ENCODE assay signal across 8 cellular contexts in the genomic region with DNA sequence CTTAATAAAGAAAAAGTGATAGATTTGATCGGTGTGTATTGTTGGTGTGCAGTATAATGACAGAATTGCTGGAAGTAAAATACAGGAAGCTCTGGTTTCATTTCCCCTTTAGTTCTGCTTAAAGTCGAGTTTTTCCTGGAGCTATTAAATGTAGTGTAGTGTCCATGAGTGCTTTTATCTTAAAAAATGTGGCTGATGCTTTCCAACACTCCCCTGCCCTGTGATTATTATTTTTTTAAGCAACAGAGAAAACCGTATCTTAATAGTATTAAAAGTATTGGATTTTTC. TPM values are rescaled to one million over a fixed set of nuclear protein-coding genes. Genes with fewer than 3 reads are reported as not detected.
DNase-seq lines count a peak whose midpoint lies in the region; ATAC-seq and TF ChIP-seq lines count a peak whose summit lies in the region.

No MANE protein-coding gene starts in this region.

- H3K27ac Mint-ChIP-seq in activated T-cell treated with anti-CD3 and anti-CD28 coated beads, Interleukin-2, amount 50 U/mL, for 72 hours: peak overlapping the region; percentile 99
- peak overlapping the region; percentile 91 for H3K27ac Mint-ChIP-seq in glutamatergic neuron (ENCODE audit: unreplicated experiment)
- H3K27ac Mint-ChIP-seq in stimulated activated naive CD8-positive, alpha-beta T cell treated with anti-CD3 and anti-CD28 coated beads, Interleukin-15, amount 100 ng/mL, for 72 hours: peak overlapping the region; percentile 94 to 100

- no peaks in the 10 kb centered on the region; the same call in 1 of the 2 replicates for H3F3A ChIP-seq in SU-DHL-6 (ENCODE audit: insufficient read depth)

- peaks cover 31% of the 10 kb centered on the region for H3K4me1 Mint-ChIP-seq in activated T-cell treated with anti-CD3 and anti-CD28 coated beads, Interleukin-2, amount 50 U/mL, for 72 hours (ENCODE audit: low read depth)
- peaks cover 16% of the 10 kb centered on the region for H3K4me1 Mint-ChIP-seq in glutamatergic neuron (ENCODE audit: low read depth, unreplicated experiment)
- peaks cover 22% of the 10 kb centered on the region for H3K4me1 Mint-ChIP-seq in stimulated activated naive CD8-positive, alpha-beta T cell treated with anti-CD3 and anti-CD28 coated beads, Interleukin-15, amount 100 ng/mL, for 72 hours

- H3K79me2 ChIP-seq in SU-DHL-6 (ENCODE audit: insufficient read depth, low read length): no peaks in the 10 kb centered on the region

- no peaks in the 10 kb centered on the region for H3K9me3 ChIP-seq in SU-DHL-6 (ENCODE audit: insufficient read depth, low read length)

- peak overlapping the region; percentile 78 for H3K4me3 ChIP-seq in SU-DHL-6 (ENCODE audit: insufficient read depth, low read length, poor library complexity, severe bottlenecking)

- peak overlapping the region; percentile 94 for H3K4me3 Mint-ChIP-seq in activated T-cell treated with anti-CD3 and anti-CD28 coated beads, Interleukin-2, amount 50 U/mL, for 72 hours
- H3K4me3 Mint-ChIP-seq in glutamatergic neuron (ENCODE audit: unreplicated experiment): peak overlapping the region; percentile 87
- peak overlapping the region; percentile 93 to 99 for H3K4me3 Mint-ChIP-seq in stimulated activated naive CD8-positive, alpha-beta T cell treated with anti-CD3 and anti-CD28 coated beads, Interleukin-15, amount 100 ng/mL, for 72 hours

- peaks cover 6 to 13% of the 10 kb centered on the region in 2 donors for H3K36me3 Mint-ChIP-seq in activated T-cell treated with anti-CD3 and anti-CD28 coated beads, Interleukin-2, amount 50 U/mL, for 72 hours (ENCODE audit: insufficient read depth in 2 of 2)
- H3K36me3 Mint-ChIP-seq in glutamatergic neuron (ENCODE audit: unreplicated experiment): peaks cover 4% of the 10 kb centered on the region

- H2AFZ ChIP-seq in SU-DHL-6 (ENCODE audit: low read depth, low read length, severe bottlenecking): peak overlapping the region; percentile 94

- no peaks in the 10 kb centered on the region for H4K20me1 ChIP-seq in SU-DHL-6 (ENCODE audit: low read depth, low read length)

- H3K36me3 ChIP-seq in SU-DHL-6 (ENCODE audit: low read length): no peaks in the 10 kb centered on the region

- H3K9ac ChIP-seq in SU-DHL-6 (ENCODE audit: low read length): peak overlapping the region; percentile 51

- H3K9me3 Mint-ChIP-seq in activated T-cell treated with anti-CD3 and anti-CD28 coated beads, Interleukin-2, amount 50 U/mL, for 72 hours: no peaks in the 10 kb centered on the region
- peaks cover 7% of the 10 kb centered on the region for H3K9me3 Mint-ChIP-seq in glutamatergic neuron (ENCODE audit: unreplicated experiment)
- no peaks in the 10 kb centered on the region for H3K9me3 Mint-ChIP-seq in stimulated activated naive CD8-positive, alpha-beta T cell treated with anti-CD3 and anti-CD28 coated beads, Interleukin-15, amount 100 ng/mL, for 72 hours

- no peak for ATAC-seq in activated T-cell treated with anti-CD3 and anti-CD28 coated beads, Interleukin-2, amount 50 U/mL, for 72 hours (replicated peaks in 1 of 2)
- ATAC-seq in stimulated activated naive CD8-positive, alpha-beta T cell treated with anti-CD3 and anti-CD28 coated beads, Interleukin-15, amount 100 ng/mL, for 72 hours: no peak

- H3K27me3 Mint-ChIP-seq in activated T-cell treated with anti-CD3 and anti-CD28 coated beads, Interleukin-2, amount 50 U/mL, for 72 hours (ENCODE audit: low read depth): no peaks in the 10 kb centered on the region
- peaks cover 4% of the 10 kb centered on the region for H3K27me3 Mint-ChIP-seq in glutamatergic neuron (ENCODE audit: unreplicated experiment)
- no peaks in the 10 kb centered on the region for H3K27me3 Mint-ChIP-seq in stimulated activated naive CD8-positive, alpha-beta T cell treated with anti-CD3 and anti-CD28 coated beads, Interleukin-15, amount 100 ng/mL, for 72 hours

- peak overlapping the region; percentile 99 for H3K4me2 ChIP-seq in SU-DHL-6 (ENCODE audit: low read depth, low read length, poor library complexity, severe bottlenecking)

- H3K27me3 ChIP-seq in SU-DHL-6 (ENCODE audit: low read length): no peaks in the 10 kb centered on the region

- no peak for DNase-seq in activated T-cell treated with anti-CD3 and anti-CD28 coated beads, Interleukin-2, amount 50 U/mL, for 72 hours
- no peak for DNase-seq in activated T-cell treated with anti-CD3 and anti-CD28 coated beads for 4 hours
- DNase-seq in glutamatergic neuron: no peak
- no peak for DNase-seq in stimulated activated naive CD8-positive, alpha-beta T cell treated with anti-CD3 and anti-CD28 coated beads, Interleukin-15, amount 100 ng/mL, for 72 hours
- no peak for DNase-seq in EL
- no peak for DNase-seq in KG1 (lab: John Stamatoyannopoulos, UW)
- no peak for DNase-seq in NCI-H524 treated with DMSO at 0.1 percent for 48 hours (lab: John Stamatoyannopoulos, UW)

- no peaks in the 10 kb centered on the region for H3K9me2 ChIP-seq in SU-DHL-6 (replicated peaks; ENCODE audit: insufficient read depth, low read length)

- no peak overlapping the region for H3K27ac ChIP-seq in SU-DHL-6 (ENCODE audit: low read depth, low read length)

- no peak for TF ChIP-seq CTCF in SU-DHL-6 (IDR thresholded peaks at IDR 0.05; ENCODE audit: insufficient read depth, low read length, poor library complexity, severe bottlenecking)
- TF ChIP-seq CTCF in glutamatergic neuron (IDR thresholded peaks at IDR 0.05; ENCODE audit: partially characterized antibody, unreplicated experiment): no peak

RNA-seq across cellular contexts. Expression of a gene that starts 1.1 kb away (rescaled TPM):
- 10 to 100 TPM; 70.1 to 96.9 TPM for total RNA-seq in activated T-cell treated with anti-CD3 and anti-CD28 coated beads, Interleukin-2, amount 50 U/mL, for 72 hours
- 33.3 TPM for total RNA-seq in glutamatergic neuron (ENCODE audit: unreplicated experiment)
